Comparison of ENCODE assay signal across 8 cellular contexts in genomic region chr21:38805282-38806152, GRCh38. TPM values are rescaled to one million over a fixed set of nuclear protein-coding genes. Genes with fewer than 3 reads are reported as not detected.
DNase-seq lines count a peak whose midpoint lies in the region; ATAC-seq and TF ChIP-seq lines count a peak whose summit lies in the region.

Gene ETS2, plus strand, starts transcription at chr21:38805929. Its CDS starts 4,106 bp downstream, at chr21:38810035.

- TF ChIP-seq POLR2A in heart left ventricle (IDR thresholded peaks at IDR 0.05): peak in 1 of 2 donors; percentile 93
- peak; percentile 98 for TF ChIP-seq POLR2A in transverse colon (IDR thresholded peaks at IDR 0.05)

- H3K27me3 ChIP-seq in GM06990 (replicated peaks; ENCODE audit: control insufficient read depth, insufficient read depth, low read length) (peaks cover 2% of the 10 kb centered on the region), heart left ventricle (no peaks in the 10 kb centered on the region), transverse colon (no peaks in the 10 kb centered on the region)

- ATAC-seq in HG02759 (IDR thresholded peaks at IDR 0.05; ENCODE audit: unreplicated experiment): peak; percentile 78
- ATAC-seq in heart left ventricle: peak; percentile 88 to 94 (median 92)

- in situ Hi-C loops in transverse colon (cut with MboI; ENCODE audit: low pct_ligation_motif_present in 1 of 4, low pct_unique_long_range_greater_than_20kb in 1 of 4, low sequenced_read_pairs in 3 of 4): no loop called here

- peak; percentile 83 for DNase-seq in GM06990 (ENCODE audit: extremely low read depth, insufficient read length)
- peak; percentile 58 for DNase-seq in NCI-H146 treated with DMSO at 0.1 percent for 48 hours (lab: John Stamatoyannopoulos, UW; ENCODE audit: unreplicated experiment)
- DNase-seq in amniotic epithelial cell (ENCODE audit: low read depth): peak; percentile 94
- peak; percentile 93 to 96 (median 95) for DNase-seq in heart left ventricle
- DNase-seq in pons (ENCODE audit: low spot score): peak; percentile 82
- peak; percentile 93 for DNase-seq in transverse colon

- peak; percentile 33 for TF ChIP-seq EP300 in transverse colon (IDR thresholded peaks at IDR 0.05; ENCODE audit: low read depth)

- H3K27ac ChIP-seq in heart left ventricle: peak within 1 kb of the TSS; percentile 87 to 99 (median 98)
- H3K27ac ChIP-seq in transverse colon: peak within 1 kb of the TSS; percentile 94 to 99 (median 98)

- TF ChIP-seq CTCF in GM06990 (IDR thresholded peaks at IDR 0.05; ENCODE audit: insufficient read depth, low read length, poor library complexity, severe bottlenecking) (no peak), heart left ventricle (IDR thresholded peaks at IDR 0.05) (peak in 3 of 12 donors; percentile 10 to 16 (median 13)), transverse colon (IDR thresholded peaks at IDR 0.05) (no peak)

- H3K9me3 ChIP-seq in heart left ventricle: no peaks in the 10 kb centered on the region
- no peaks in the 10 kb centered on the region for H3K9me3 ChIP-seq in transverse colon

- intact Hi-C loops in T-helper 1 cell treated with Interleukin-12 subunit alpha and Interleukin-12 subunit beta and Interleukin-4 antibody, amounts not matched to agents 30 ng/mL and 1 ng/mL, for 36 hours (cut with micrococcal nuclease): loop anchor here (1.0 to 10.0 kb wide), 12 partner anchors 24 to 642 kb away; partner anchors contain the start of genes LCA5L and PSMG1
- intact Hi-C loops in heart left ventricle (cut with DNase I): loop anchor here (1.0 to 10.0 kb wide), 24 partner anchors 71 to 322 kb away; no protein-coding TSS in a partner anchor
- intact Hi-C loops in transverse colon (cut with DNase I; ENCODE audit: low total_unique reads): loop anchor here (5.0 to 10.0 kb wide), 2 partner anchors 73 to 299 kb away; no protein-coding TSS in a partner anchor

- H3K4me1 ChIP-seq in heart left ventricle (peaks cover 0 to 41% (median 17%) of the 10 kb centered on the region in 12 donors), transverse colon (peaks cover 8 to 54% (median 48%) of the 10 kb centered on the region in 4 donors)

- WGBS in heart left ventricle, 4 donors: 0 to 1% (median 0%) methylated on average over 53 to 76 of the region's 76 CpGs
- 2% methylated on average over 27 of the region's 76 CpGs; no CpG with 5 or more reads in 1 of the 2 donors for WGBS in transverse colon (ENCODE audit: low coverage in 1 of 2), 2 donors

- H3K4me3 ChIP-seq in GM06990 (replicated peaks; ENCODE audit: low read depth, low read length): peak within 1 kb of the TSS; percentile 74
- peak within 1 kb of the TSS; percentile 67 to 99 (median 94) for H3K4me3 ChIP-seq in heart left ventricle
- H3K4me3 ChIP-seq in transverse colon: peak within 1 kb of the TSS; percentile 89 to 98 (median 96)

- no peaks in the 10 kb centered on the region for H3K36me3 ChIP-seq in GM06990 (ENCODE audit: control insufficient read depth, insufficient read depth, low read length)
- H3K36me3 ChIP-seq in heart left ventricle: peaks cover 0 to 17% (median 10%) of the 10 kb centered on the region in 9 donors
- peaks cover 0 to 8% (median 0%) of the 10 kb centered on the region in 4 donors for H3K36me3 ChIP-seq in transverse colon

RNA-seq across cellular contexts. Expression of gene ETS2, which starts in this region (rescaled TPM):
- 21.6 and 24.7 TPM in 2 replicates for total RNA-seq in T-helper 1 cell treated with Interleukin-12 subunit alpha and Interleukin-12 subunit beta and Interleukin-4 antibody, amounts not matched to agents 30 ng/mL and 1 ng/mL, for 36 hours
- total RNA-seq in heart left ventricle: 10 to 100 TPM; 27.9 to 92.7 (median 45.1) TPM
- 10 to 100 TPM; 19.0 to 35.7 TPM for polyA plus RNA-seq in heart left ventricle
- total RNA-seq in transverse colon: 100 to 1,000 TPM in 3 of 4 donors, 10 to 100 TPM in 1; 55.1 to 174 (median 127) TPM

Comparison
In these comparisons a context has a peak if more than half of its experiments do, and no peak if none do; other contexts are left out.
1. Peak in every context shown above with its lines: DNase-seq, ATAC-seq, H3K4me3 ChIP-seq and H3K27ac ChIP-seq.